28 cellular contexts compared by ENCODE assay signal in the genomic region with DNA sequence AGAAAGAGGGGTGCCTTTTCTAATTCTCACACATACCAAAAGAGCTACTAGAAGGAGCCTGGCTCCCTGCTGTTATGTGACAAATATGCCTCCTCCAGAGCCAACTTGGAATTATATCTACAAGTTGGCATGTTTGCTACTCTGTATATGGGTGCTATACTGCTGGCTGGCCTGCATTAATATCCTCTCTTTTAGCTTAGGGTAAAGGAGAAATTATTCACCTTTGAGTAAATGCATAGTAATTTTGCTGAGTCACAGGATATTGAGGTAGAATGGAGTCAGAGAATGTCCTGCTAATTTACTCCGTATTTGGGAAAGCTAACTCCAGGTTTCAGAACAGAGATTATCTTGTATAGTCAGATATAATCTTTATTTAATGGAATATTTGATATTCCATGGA. TPM values are rescaled to one million over a fixed set of nuclear protein-coding genes. Genes with fewer than 3 reads are reported as not detected.
A peak's percentile ranks its signal among the peaks of the same experiment; 100 is the strongest.
DNase-seq lines count a peak whose midpoint lies in the region; ATAC-seq, FAIRE-seq and TF ChIP-seq lines count a peak whose summit lies in the region.
"Had no signal": no experiment of that assay in that cellular context is flagged by ENCODE, and none has a peak within 500 bp of the region (broad histone marks: within the 10 kb centered on the region; RNA-seq: fewer than 3 reads in every experiment).

No MANE protein-coding gene starts in this region.

- WGBS in GM23248 (ENCODE audit: low coverage in 1 of 2, low lambda C conversion rate in 2 of 2, missing lambda C conversion rate in 2 of 2), 2 experiments, result 4 to 13% methylated on average over 1 of the region's 1 CpG

- H4K20me1 ChIP-seq in GM23248 (ENCODE audit: insufficient read depth), result no peaks in the 10 kb centered on the region

- H3K27ac ChIP-seq in GM23248, result no peak overlapping the region; the same call in 1 of the 2 replicates
- H3K27ac ChIP-seq: KMS-11, psoas muscle had no signal

- H3K4me3 ChIP-seq in GM23248 (no peak overlapping the region), bronchial epithelial cell (ENCODE audit: low read depth, low read length) (no peak overlapping the region)
- H3K4me3 ChIP-seq: psoas muscle, smooth muscle cell had no signal

- FAIRE-seq in bronchial epithelial cell (lab: Jason Lieb, UNC), result no peak

- no peaks in the 10 kb centered on the region for H3K36me3 Mint-ChIP-seq in chondrocyte (ENCODE audit: low read depth)
- H3K36me3 Mint-ChIP-seq: activated naive CD8-positive, alpha-beta T cell treated with anti-CD3 and anti-CD28 coated beads, Interleukin-2, amount 10 ng/mL, durations not matched to agents 7 days and 5 days; mesothelial cell of epicardium had no signal

- DNase-seq in GM23248 (peak; percentile 57), NCI-H226 (peak; percentile 25), bronchial epithelial cell (ENCODE audit: low read depth) (peak; percentile 82), kidney tubule cell (ENCODE audit: low spot score) (peak; percentile 28), OCI-M1 (lab: John Stamatoyannopoulos, UW) (no peak), chondrocyte (ENCODE audit: low spot score) (no peak)
- DNase-seq: activated CD4-positive, alpha-beta T cell treated with anti-CD3 and anti-CD28 coated beads, Interleukin-2, amount 50 U/mL, for 1 hour; activated naive CD8-positive, alpha-beta T cell treated with anti-CD3 and anti-CD28 coated beads, Interleukin-2, amount 10 ng/mL, durations not matched to agents 7 days and 5 days; AML-193; dermis blood vessel endothelial cell; NCI-H1092; NCI-H1930; NCI-H2227 treated with DMSO at 0.1 percent for 48 hours; NCI-H774; psoas muscle; stimulated activated CD4-positive, alpha-beta T cell treated with anti-CD3 and anti-CD28 coated beads, Interleukin-4, amount 100 ng/mL, for 24 hours; stimulated activated naive CD8-positive, alpha-beta T cell treated with anti-CD3 and anti-CD28 coated beads, Interleukin-15, amount 100 ng/mL, for 72 hours; T-helper 17 cell; trophoblast cell had no signal

- in situ Hi-C loops in GM23248 (cut with MboI), result no loop called here

- H3K9me3 ChIP-seq in GM23248 (ENCODE audit: low read depth), result no peaks in the 10 kb centered on the region
- H3K9me3 ChIP-seq: psoas muscle had no signal

- H3K4me3 Mint-ChIP-seq in chondrocyte (ENCODE audit: unreplicated experiment), result no peak overlapping the region
- H3K4me3 Mint-ChIP-seq: activated naive CD8-positive, alpha-beta T cell treated with anti-CD3 and anti-CD28 coated beads, Interleukin-2, amount 10 ng/mL, durations not matched to agents 7 days and 5 days; mesothelial cell of epicardium; nephron; stimulated activated naive CD8-positive, alpha-beta T cell treated with anti-CD3 and anti-CD28 coated beads, Interleukin-15, amount 100 ng/mL, for 72 hours; T-helper 17 cell had no signal

- H3K9me3 Mint-ChIP-seq in chondrocyte (ENCODE audit: low read depth), result no peaks in the 10 kb centered on the region
- H3K9me3 Mint-ChIP-seq: activated naive CD8-positive, alpha-beta T cell treated with anti-CD3 and anti-CD28 coated beads, Interleukin-2, amount 10 ng/mL, durations not matched to agents 7 days and 5 days; mesothelial cell of epicardium; nephron; stimulated activated naive CD8-positive, alpha-beta T cell treated with anti-CD3 and anti-CD28 coated beads, Interleukin-15, amount 100 ng/mL, for 72 hours had no signal

- no peaks in the 10 kb centered on the region for H3K79me2 ChIP-seq in GM23248 (ENCODE audit: insufficient read depth)

- no peak overlapping the region for H3K27ac Mint-ChIP-seq in chondrocyte (ENCODE audit: unreplicated experiment)
- H3K27ac Mint-ChIP-seq: activated naive CD8-positive, alpha-beta T cell treated with anti-CD3 and anti-CD28 coated beads, Interleukin-2, amount 10 ng/mL, durations not matched to agents 7 days and 5 days; mesothelial cell of epicardium; nephron; T-helper 17 cell had no signal

- peaks cover 14% of the 10 kb centered on the region for H3K4me1 ChIP-seq in GM23248 (ENCODE audit: insufficient read depth)
- H3K4me1 ChIP-seq: psoas muscle had no signal

- TF ChIP-seq CTCF in bronchial epithelial cell (IDR thresholded peaks at IDR 0.05; ENCODE audit: insufficient read depth, low read length, severe bottlenecking) (no peak), chondrocyte (IDR thresholded peaks at IDR 0.05) (no peak)

- H3K9ac ChIP-seq in GM23248, result no peak overlapping the region
- H3K9ac ChIP-seq: KMS-11 had no signal

- H3K27me3 ChIP-seq in GM23248 (replicated peaks; ENCODE audit: insufficient read depth) (no peaks in the 10 kb centered on the region), bronchial epithelial cell (ENCODE audit: control insufficient read depth, insufficient read depth, low read length) (no peaks in the 10 kb centered on the region)

- ATAC-seq in HG03108 (IDR thresholded peaks at IDR 0.05; ENCODE audit: unreplicated experiment) (no peak), HG02973 (IDR thresholded peaks at IDR 0.05; ENCODE audit: unreplicated experiment) (no peak)
- ATAC-seq: left lobe of liver; psoas muscle; stimulated activated naive CD8-positive, alpha-beta T cell treated with anti-CD3 and anti-CD28 coated beads, Interleukin-15, amount 100 ng/mL, for 72 hours; T-helper 17 cell had no signal

- no peaks in the 10 kb centered on the region for H3K36me3 ChIP-seq in GM23248 (ENCODE audit: low read depth)
- no peaks in the 10 kb centered on the region for H3K36me3 ChIP-seq in bronchial epithelial cell (ENCODE audit: control insufficient read depth, insufficient read depth, low read length)

- H3K27me3 Mint-ChIP-seq in chondrocyte (ENCODE audit: low read depth), result peaks cover 10% of the 10 kb centered on the region

- H3K9me2 ChIP-seq in GM23248 (ENCODE audit: insufficient read depth), result 0 out of 2 replicates have a peak, but pooled peaks cover 4% of the 10 kb centered on the region

- 0 out of 2 replicates have a peak overlapping the region, but pooled peaks have one; percentile 16 for H2AFZ ChIP-seq in GM23248

- no peak overlapping the region for H3K4me2 ChIP-seq in GM23248 (ENCODE audit: unreplicated experiment)
- H3K4me2 ChIP-seq: KMS-11, smooth muscle cell had no signal

- H3F3A ChIP-seq in GM23248 (ENCODE audit: insufficient read depth), result 0 out of 2 replicates have a peak, but pooled peaks cover 7% of the 10 kb centered on the region

- no peaks in the 10 kb centered on the region for H3K4me1 Mint-ChIP-seq in chondrocyte (ENCODE audit: low read depth)
- H3K4me1 Mint-ChIP-seq: mesothelial cell of epicardium, nephron had no signal

RNA-seq across cellular contexts. Expression of a gene that starts 24.2 kb away (rescaled TPM):
- not detected in 2 replicates for total RNA-seq in GM23248 (2014; rRNA removed; shearing (Covaris generic))
- polyA plus RNA-seq in GM23248 (2016; fragmentation: Nextera tagmentation; extraction: Ambion mirVana), result not detected in 2 replicates
- 1.3 TPM in 1 of 2 replicates, not detected in the other for total RNA-seq in bronchial epithelial cell
- not detected in 3 replicates for total RNA-seq in chondrocyte
- total RNA-seq: activated naive CD8-positive, alpha-beta T cell treated with anti-CD3 and anti-CD28 coated beads, Interleukin-2, amount 10 ng/mL, durations not matched to agents 7 days and 5 days; dermis blood vessel endothelial cell; epithelial cell of proximal tubule; left lobe of liver; mesothelial cell of epicardium; OCI-LY7; psoas muscle had no signal
- polyA plus RNA-seq: psoas muscle, smooth muscle cell had no signal

RNA-seq across cellular contexts. Expression of a gene that starts 29.6 kb away (rescaled TPM):
- not detected in 2 replicates for total RNA-seq in GM23248 (2014; rRNA removed; shearing (Covaris generic))
- not detected in 2 replicates for polyA plus RNA-seq in GM23248 (2016; fragmentation: Nextera tagmentation; extraction: Ambion mirVana)
- total RNA-seq in bronchial epithelial cell (0.13 TPM in 1 of 2 replicates, not detected in the other), chondrocyte (not detected in 3 replicates)
- total RNA-seq: activated naive CD8-positive, alpha-beta T cell treated with anti-CD3 and anti-CD28 coated beads, Interleukin-2, amount 10 ng/mL, durations not matched to agents 7 days and 5 days; dermis blood vessel endothelial cell; epithelial cell of proximal tubule; left lobe of liver; mesothelial cell of epicardium; OCI-LY7; psoas muscle; T-helper 17 cell had no signal
- polyA plus RNA-seq: psoas muscle, smooth muscle cell had no signal

Comparison
In these comparisons a context has a peak if more than half of its experiments do, and no peak if none do; other contexts are left out.
1. DNase-seq: peak in GM23248 (single experiment), NCI-H226 (single experiment), bronchial epithelial cell (single experiment) and kidney tubule cell (single experiment); none in OCI-M1 (single experiment) and chondrocyte (single experiment).